16 cellular contexts compared by ENCODE assay signal in genomic region chr11:1482581-1483444, GRCh38. TPM values are rescaled to one million over a fixed set of nuclear protein-coding genes. Genes with fewer than 3 reads are reported as not detected.
DNase-seq lines count a peak whose midpoint lies in the region; ATAC-seq and TF ChIP-seq lines count a peak whose summit lies in the region.
"Had no signal": no experiment of that assay in that cellular context is flagged by ENCODE, and none has a peak within 500 bp of the region (broad histone marks: within the 10 kb centered on the region; RNA-seq: fewer than 3 reads in every experiment).

No MANE protein-coding gene starts in this region.

- ATAC-seq in lung (ENCODE audit: insufficient read depth, low FRiP score) (peak; percentile 33), thoracic aorta (ENCODE audit: insufficient number of reproducible peaks, low FRiP score, low read depth) (peak; percentile 27), HG02884 (IDR thresholded peaks at IDR 0.05; ENCODE audit: unreplicated experiment) (no peak)
- ATAC-seq: body of pancreas had no signal

- TF ChIP-seq CTCF in HEK293 (tag by site-specific recombination; IDR thresholded peaks at IDR 0.05) (0 out of 2 replicates have a peak, but pooled peaks have one; percentile 9), chondrocyte (IDR thresholded peaks at IDR 0.05) (peak; percentile 18), lung (IDR thresholded peaks at IDR 0.05; ENCODE audit: control extremely low read depth, extremely low read depth) (no peak), thoracic aorta (IDR thresholded peaks at IDR 0.05) (peak; percentile 15)

- no peaks in the 10 kb centered on the region for H3K9me3 ChIP-seq in HEK293 (ENCODE audit: control insufficient read depth, insufficient read depth, low read depth, low read length)
- no peaks in the 10 kb centered on the region for H3K9me3 ChIP-seq in lung (ENCODE audit: control insufficient read depth in 2 of 2, insufficient read depth in 1 of 2, low read length in 1 of 2)
- no peaks in the 10 kb centered on the region for H3K9me3 ChIP-seq in thoracic aorta
- H3K9me3 ChIP-seq: body of pancreas had no signal

- H3K4me1 ChIP-seq in HEK293 (ENCODE audit: control insufficient read depth, insufficient read depth, low read length) (no peaks in the 10 kb centered on the region; the same call in 1 of the 2 replicates), lung (ENCODE audit: control insufficient read depth in 2 of 2, insufficient read depth in 2 of 2, low read length in 2 of 2) (peaks cover 9 to 55% of the 10 kb centered on the region in 2 donors), thoracic aorta (ENCODE audit: control insufficient read depth in 1 of 2, low read depth in 2 of 2) (peaks cover 68 to 92% of the 10 kb centered on the region in 2 donors)

- peaks cover 0 to 24% of the 10 kb centered on the region in 2 experiments; a peak in 1 of 3 replicates for H3K36me3 ChIP-seq in HEK293 (ENCODE audit: control insufficient read depth in 2 of 2, insufficient read depth in 1 of 2, low read length in 2 of 2)
- peaks cover 3 to 39% of the 10 kb centered on the region in 2 donors for H3K36me3 ChIP-seq in lung (ENCODE audit: control insufficient read depth in 2 of 2, insufficient read depth in 2 of 2, low read length in 2 of 2)
- H3K36me3 ChIP-seq in thoracic aorta: peaks cover 26% of the 10 kb centered on the region

- H3K27ac Mint-ChIP-seq in chondrocyte (ENCODE audit: unreplicated experiment): no peak overlapping the region
- H3K27ac Mint-ChIP-seq: T-helper 2 cell treated with Interferon-gamma antibody and Interleukin-4, amounts not matched to agents 5 μg/mL and 100 μg/mL, for 36 hours had no signal

- CTCF ChIA-PET in HEK293 (lab: Yijun Ruan, JAX): interaction anchor here (0.7 kb wide), 1 partner anchor 53 kb away, joined by 3 read pairs; no protein-coding TSS in a partner anchor

- DNase-seq in chondrocyte (ENCODE audit: low spot score) (peak; percentile 93), lung (ENCODE audit: low spot score) (peak; percentile 51), thoracic aorta (ENCODE audit: low spot score) (no peak), SW 1271 (lab: John Stamatoyannopoulos, UW) (no peak), cerebellar nuclear complex (lab: John Stamatoyannopoulos, UW) (no peak)
- DNase-seq: activated CD4-positive, alpha-beta T cell treated with anti-CD3 and anti-CD28 coated beads, Interleukin-2, amount 50 U/mL, for 48 hours; activated effector memory CD4-positive, alpha-beta T cell treated with Interleukin-2 at 50 U/mL for 16 hours; hippocampal formation; NCI-H1436 treated with DMSO at 0.1 percent for 48 hours; NCI-H446 treated with DMSO at 0.1 percent for 48 hours; stimulated activated CD8-positive, alpha-beta memory T cell treated with anti-CD3 and anti-CD28 coated beads, Interleukin-4, amount 100 ng/mL, for 48 hours had no signal

- peaks cover 7% of the 10 kb centered on the region for H3K36me3 Mint-ChIP-seq in chondrocyte (ENCODE audit: low read depth)

- H3K9me3 Mint-ChIP-seq in chondrocyte (ENCODE audit: low read depth): no peaks in the 10 kb centered on the region
- H3K9me3 Mint-ChIP-seq: T-helper 2 cell treated with Interferon-gamma antibody and Interleukin-4, amounts not matched to agents 5 μg/mL and 100 μg/mL, for 36 hours had no signal

- no peak overlapping the region for H3K4me3 Mint-ChIP-seq in chondrocyte (ENCODE audit: unreplicated experiment)
- H3K4me3 Mint-ChIP-seq: T-helper 2 cell treated with Interferon-gamma antibody and Interleukin-4, amounts not matched to agents 5 μg/mL and 100 μg/mL, for 36 hours had no signal

- H3K4me3 ChIP-seq in HEK293 (ENCODE audit: low read depth, low read length) (no peak overlapping the region), lung (no peak overlapping the region), thoracic aorta (peak overlapping the region; percentile 43)
- H3K4me3 ChIP-seq: body of pancreas had no signal

- H3K27me3 ChIP-seq in lung (ENCODE audit: control insufficient read depth, insufficient read depth) (no peaks in the 10 kb centered on the region), thoracic aorta (replicated peaks; ENCODE audit: insufficient read depth) (no peaks in the 10 kb centered on the region)
- H3K27me3 ChIP-seq: body of pancreas had no signal

- no peak overlapping the region for H3K27ac ChIP-seq in HEK293 (ENCODE audit: extremely low read depth, low read depth, low read length)
- H3K27ac ChIP-seq in lung (ENCODE audit: low read depth in 1 of 2, low read length in 1 of 2): peak overlapping the region in 1 of 2 donors; percentile 57
- H3K27ac ChIP-seq in thoracic aorta: peak overlapping the region; percentile 96 to 99
- H3K27ac ChIP-seq: body of pancreas, C4-2B had no signal

- WGBS in lung, 2 donors: 70 to 88% methylated on average over 32 of the region's 32 CpGs

- no peaks in the 10 kb centered on the region for H3K27me3 Mint-ChIP-seq in chondrocyte (ENCODE audit: low read depth)

- H3K4me1 Mint-ChIP-seq in chondrocyte (ENCODE audit: low read depth): peaks cover 33% of the 10 kb centered on the region

- POLR2A ChIA-PET in HEK293 (lab: Yijun Ruan, JAX): no interaction called here

TF ChIP-seq in HEK293, 187 proteins besides CTCF, POLR2A, EP300 and RAD21:
- TF ChIP-seq WT1 (tag by site-specific recombination; IDR thresholded peaks at IDR 0.05) (no peak), ZEB2 (tag by site-specific recombination; IDR thresholded peaks at IDR 0.05) (no peak), REPIN1 (tag by site-specific recombination; IDR thresholded peaks at IDR 0.05; ENCODE audit: low read depth) (no peak), ZNF24 (tag by site-specific recombination; IDR thresholded peaks at IDR 0.05) (no peak), ZNF112 (tag by site-specific recombination; IDR thresholded peaks at IDR 0.05) (no peak), ZFP3 (tag by site-specific recombination; IDR thresholded peaks at IDR 0.05; ENCODE audit: low read depth) (no peak), ZNF394 (tag by site-specific recombination; IDR thresholded peaks at IDR 0.05; ENCODE audit: borderline replicate concordance) (no peak)
TF ChIP-seq in HEK293: peak in this region for 0.

RNA-seq across cellular contexts. Expression of gene MOB2, which starts 3.8 kb away (rescaled TPM):
- total RNA-seq in chondrocyte (24.9 to 28.0 TPM (median 26.9 TPM) in 3 replicates), lung (10 to 100 TPM; 34.3 to 38.5 TPM), thoracic aorta (10 to 100 TPM; 31.4 to 87.7 TPM)
- polyA plus RNA-seq in lung: 10 to 100 TPM; 31.6 to 45.2 TPM

Comparison
In these comparisons a context has a peak if more than half of its experiments do, and no peak if none do; other contexts are left out.
1. DNase-seq: peak in chondrocyte (single experiment) and lung (single experiment); none in thoracic aorta (single experiment), SW 1271 (0 of 2) and cerebellar nuclear complex (0 of 2).